Comparison of ENCODE assay signal across 1 cellular context in genomic region chr13:52786747-52787146, GRCh38.
TF ChIP-seq lines count a peak whose summit lies in the region.

No MANE protein-coding gene starts in this region.

TF ChIP-seq in GM12878, 131 proteins besides CTCF, POLR2A, EP300 and RAD21 (continued from another document):
- TF ChIP-seq ZBTB11 (CRISPR knock-in tag; IDR thresholded peaks at IDR 0.05) (no peak), KDM1A (IDR thresholded peaks at IDR 0.05; ENCODE audit: borderline replicate concordance) (no peak), IRF5 (IDR thresholded peaks at IDR 0.05; ENCODE audit: borderline replicate concordance) (no peak), ZNF217 (IDR thresholded peaks at IDR 0.05) (no peak), EZH2 (IDR thresholded peaks at IDR 0.05; ENCODE audit: borderline replicate concordance, control insufficient read depth, low read depth, low read length) (no peak)
